Comparison of ENCODE assay signal across 7 cellular contexts in the genomic region with DNA sequence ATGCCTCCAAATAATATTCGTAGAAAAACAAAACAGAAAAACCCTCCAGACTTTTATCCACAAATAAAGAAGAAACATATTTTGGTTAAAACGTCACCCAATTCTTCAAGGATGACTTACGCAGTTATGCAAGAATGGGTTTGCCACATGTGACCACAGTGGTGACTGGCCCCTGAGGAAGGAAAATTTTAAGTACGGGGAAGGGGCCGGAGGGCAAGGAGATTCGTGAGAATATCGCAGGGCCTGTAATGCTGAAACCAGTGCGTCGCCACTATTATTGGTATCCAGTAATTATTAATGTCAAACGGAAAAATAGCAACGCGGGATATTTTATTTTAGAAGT. TPM values are rescaled to one million over a fixed set of nuclear protein-coding genes. Genes with fewer than 3 reads are reported as not detected.
DNase-seq lines count a peak whose midpoint lies in the region; ATAC-seq, FAIRE-seq and TF ChIP-seq lines count a peak whose summit lies in the region.

No MANE protein-coding gene starts in this region.

- H3K4me3 Mint-ChIP-seq in endodermal cell = peak overlapping the region; percentile 88

- TF ChIP-seq CTCF in SK-N-SH (IDR thresholded peaks at IDR 0.05) (no peak), endodermal cell (conservative IDR thresholded peaks at IDR 0.05) (no peak)

- H3K4me1 ChIP-seq in SK-N-SH (ENCODE audit: control insufficient read depth in 1 of 2, insufficient read depth in 2 of 2, low read depth in 1 of 2, low read length in 1 of 2) (peaks cover 14 to 26% of the 10 kb centered on the region in 2 experiments), endodermal cell (ENCODE audit: control insufficient read depth, insufficient read depth, low read length) (peaks cover 4% of the 10 kb centered on the region), muscle layer of duodenum (ENCODE audit: control insufficient read depth in 1 of 2, insufficient read depth in 2 of 2, low read length in 2 of 2) (peaks cover 7 to 15% of the 10 kb centered on the region in 2 donors)

- FAIRE-seq in GM12891 (lab: Jason Lieb, UNC) = peak; percentile 51

- H3K9ac ChIP-seq in SK-N-SH (peak overlapping the region; percentile 80), endodermal cell (ENCODE audit: extremely low read depth, low read length, poor library complexity, severe bottlenecking) (peak overlapping the region; percentile 59)

- H3K4me2 ChIP-seq in SK-N-SH = peak overlapping the region; percentile 89

- peaks cover 9% of the 10 kb centered on the region for H3F3A ChIP-seq in SK-N-SH (replicated peaks; ENCODE audit: insufficient read depth)

- H3K9me3 Mint-ChIP-seq in endodermal cell = peaks cover 7% of the 10 kb centered on the region

- CTCF ChIA-PET in SK-N-SH (lab: Yijun Ruan, JAX) = interaction anchor here (1.1 to 3.3 kb wide), 5 partner anchors 10 to 85 kb away, joined by 3 to 17 read pairs (median 4); no protein-coding TSS in a partner anchor

- H3K4me3 ChIP-seq in SK-N-SH (ENCODE audit: low read depth in 2 of 2, low read length in 1 of 2) (peak overlapping the region; percentile 86 to 91), endodermal cell (ENCODE audit: low read length) (peak overlapping the region; percentile 81), muscle layer of duodenum (ENCODE audit: low read depth in 1 of 2, low read length in 2 of 2) (peak overlapping the region; percentile 71 to 76)

- peaks cover 22% of the 10 kb centered on the region for H3K36me3 Mint-ChIP-seq in endodermal cell (ENCODE audit: low read depth)

- TF ChIP-seq POLR2A in GM12891 (IDR thresholded peaks at IDR 0.05; ENCODE audit: low read depth, low read length) = no peak

- H3K36me3 ChIP-seq in SK-N-SH (replicated peaks in 1 of 2; ENCODE audit: control insufficient read depth in 1 of 2, insufficient read depth in 2 of 2, low read length in 1 of 2) (peaks cover 19 to 24% of the 10 kb centered on the region in 2 experiments), endodermal cell (ENCODE audit: control insufficient read depth, insufficient read depth, low read length) (peaks cover 22% of the 10 kb centered on the region), muscle layer of duodenum (ENCODE audit: control insufficient read depth in 1 of 2, insufficient read depth in 2 of 2, low read length in 2 of 2) (peaks cover 14 to 32% of the 10 kb centered on the region in 2 donors)

- H4K20me1 ChIP-seq in SK-N-SH (ENCODE audit: insufficient read depth) = no peaks in the 10 kb centered on the region

- POLR2A ChIA-PET in SK-N-SH (lab: Yijun Ruan, JAX) = interaction anchor here (0.5 to 0.9 kb wide), 9 partner anchors 10 to 175 kb away, joined by 3 to 5 read pairs (median 4); a partner anchor contains a TSS

- H3K27ac ChIP-seq in SK-N-SH (ENCODE audit: low read depth in 2 of 2, low read length in 1 of 2) = peak overlapping the region; percentile 91 to 93
- H3K27ac ChIP-seq in endodermal cell (ENCODE audit: low read depth, low read length) = no peak overlapping the region
- H3K27ac ChIP-seq in muscle layer of duodenum (ENCODE audit: low read length) = peak overlapping the region; percentile 90

- H3K79me2 ChIP-seq in SK-N-SH (ENCODE audit: insufficient read depth) = peaks cover 13% of the 10 kb centered on the region

- H3K4me1 Mint-ChIP-seq in endodermal cell = peaks cover 13% of the 10 kb centered on the region

- peak overlapping the region; percentile 97 for H2AFZ ChIP-seq in SK-N-SH (ENCODE audit: low read depth)

- no peaks in the 10 kb centered on the region for H3K9me2 ChIP-seq in SK-N-SH

- peaks cover 8% of the 10 kb centered on the region for H3K27me3 Mint-ChIP-seq in endodermal cell (ENCODE audit: insufficient read depth)

- no peak for TF ChIP-seq RAD21 in SK-N-SH (IDR thresholded peaks at IDR 0.05; ENCODE audit: low read length)

- H3K27me3 ChIP-seq in SK-N-SH (ENCODE audit: insufficient read depth) = no peaks in the 10 kb centered on the region
- H3K27me3 ChIP-seq in endodermal cell (ENCODE audit: control insufficient read depth, insufficient read depth, low read length, poor library complexity, severe bottlenecking) = no peaks in the 10 kb centered on the region
- H3K27me3 ChIP-seq in muscle layer of duodenum (ENCODE audit: low read depth, low read length) = no peaks in the 10 kb centered on the region

- 58% methylated on average over 12 of the region's 12 CpGs for WGBS in SK-N-SH (ENCODE audit: low lambda C conversion rate)
- WGBS in endodermal cell (ENCODE audit: insufficient coverage in 1 of 2, insufficient read length in 1 of 2), 2 experiments = 80 to 87% methylated on average over 11 to 12 of the region's 12 CpGs

- H3K9me3 ChIP-seq in SK-N-SH = no peaks in the 10 kb centered on the region
- peaks cover 6% of the 10 kb centered on the region for H3K9me3 ChIP-seq in endodermal cell (ENCODE audit: control insufficient read depth, low read length)
- H3K9me3 ChIP-seq in muscle layer of duodenum (ENCODE audit: control insufficient read depth in 1 of 2, low read length in 2 of 2) = no peaks in the 10 kb centered on the region

- DNase-seq in GM12891 (ENCODE audit: insufficient read length, low spot score) (no peak), SK-N-SH (no peak), endodermal cell (no peak), NCI-H2107 treated with DMSO at 0.1 percent for 48 hours (lab: John Stamatoyannopoulos, UW; ENCODE audit: unreplicated experiment) (no peak), DMS114 treated with DMSO at 0.1 percent for 48 hours (lab: John Stamatoyannopoulos, UW; ENCODE audit: unreplicated experiment) (no peak)

- TF ChIP-seq EP300 in SK-N-SH (IDR thresholded peaks at IDR 0.05; ENCODE audit: borderline replicate concordance in 1 of 2, low read depth in 1 of 2, low read length in 1 of 2) = peak in 1 of 2 experiments; percentile 15; a peak in 2 of 4 replicates

- peak; percentile 5 for ATAC-seq in HG03064 (IDR thresholded peaks at IDR 0.05; ENCODE audit: low read depth, unreplicated experiment)

- H3K27ac Mint-ChIP-seq in endodermal cell = peak overlapping the region; percentile 92

TF ChIP-seq in GM12891, 5 proteins besides CTCF, POLR2A, EP300 and RAD21:
- no peak for TF ChIP-seq POU2F2 (IDR thresholded peaks at IDR 0.05; ENCODE audit: low read depth, low read length)
- TF ChIP-seq PAX5 (IDR thresholded peaks at IDR 0.05; ENCODE audit: insufficient read depth, low read length, severe bottlenecking) = no peak
- no peak for TF ChIP-seq TAF1 (IDR thresholded peaks at IDR 0.05; ENCODE audit: low read depth, low read length)
- TF ChIP-seq POLR2AphosphoS5 (IDR thresholded peaks at IDR 0.05; ENCODE audit: low read depth, low read length) = no peak
- no peak for TF ChIP-seq SPI1 (IDR thresholded peaks at IDR 0.05; ENCODE audit: low read depth, low read length)

TF ChIP-seq in SK-N-SH, 30 proteins besides CTCF, POLR2A, EP300 and RAD21 (continues in another document):
- TF ChIP-seq RFX5 (IDR thresholded peaks at IDR 0.05; ENCODE audit: low read length) (no peak), RCOR1 (IDR thresholded peaks at IDR 0.05; ENCODE audit: low read length) (no peak), TEAD4 (IDR thresholded peaks at IDR 0.05; ENCODE audit: borderline replicate concordance, insufficient read depth) (peak; percentile 42; the same call in 1 of the 2 replicates), MXI1 (IDR thresholded peaks at IDR 0.05; ENCODE audit: low read depth, low read length) (no peak), JUND (IDR thresholded peaks at IDR 0.05) (peak; percentile 72), ELF1 (IDR thresholded peaks at IDR 0.05) (no peak), FOSL2 (IDR thresholded peaks at IDR 0.05; ENCODE audit: borderline replicate concordance, low read depth) (peak; percentile 69), GATA2 (CRISPR knock-in tag; IDR thresholded peaks at IDR 0.05) (no peak), POLR2AphosphoS5 (IDR thresholded peaks at IDR 0.05; ENCODE audit: low read depth, low read length) (no peak), GABPA (IDR thresholded peaks at IDR 0.05; ENCODE audit: low read depth) (no peak), TCF12 (IDR thresholded peaks at IDR 0.05) (peak; percentile 45), CHD2 (IDR thresholded peaks at IDR 0.05; ENCODE audit: low read length, partially characterized antibody) (no peak), NRF1 (IDR thresholded peaks at IDR 0.05; ENCODE audit: low read depth, low read length) (no peak)
- TF ChIP-seq, protein P1, sequence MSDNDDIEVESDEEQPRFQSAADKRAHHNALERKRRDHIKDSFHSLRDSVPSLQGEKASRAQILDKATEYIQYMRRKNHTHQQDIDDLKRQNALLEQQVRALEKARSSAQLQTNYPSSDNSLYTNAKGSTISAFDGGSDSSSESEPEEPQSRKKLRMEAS (IDR thresholded peaks at IDR 0.05; ENCODE audit: low read depth) = 0 out of 2 replicates have a peak, but pooled peaks have one; percentile 51
- TF ChIP-seq, protein P2, sequence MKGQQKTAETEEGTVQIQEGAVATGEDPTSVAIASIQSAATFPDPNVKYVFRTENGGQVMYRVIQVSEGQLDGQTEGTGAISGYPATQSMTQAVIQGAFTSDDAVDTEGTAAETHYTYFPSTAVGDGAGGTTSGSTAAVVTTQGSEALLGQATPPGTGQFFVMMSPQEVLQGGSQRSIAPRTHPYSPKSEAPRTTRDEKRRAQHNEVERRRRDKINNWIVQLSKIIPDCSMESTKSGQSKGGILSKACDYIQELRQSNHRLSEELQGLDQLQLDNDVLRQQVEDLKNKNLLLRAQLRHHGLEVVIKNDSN (IDR thresholded peaks at IDR 0.05; ENCODE audit: borderline replicate concordance, low read depth) = peak; percentile 79

RNA-seq across cellular contexts. Expression of a gene that starts 0.6 kb away (rescaled TPM):
- polyA plus RNA-seq in GM12891 (2012; ENCODE audit: low read depth, missing spikeins) = 101 TPM
- 234 and 235 TPM in 2 replicates for polyA plus RNA-seq in SK-N-SH (2012; rRNA removed)
- 136 and 200 TPM in 2 replicates for polyA plus RNA-seq in SK-N-SH (2012; cell fraction: cytosol; rRNA removed)
- 79.2 and 151 TPM in 2 replicates for polyA plus RNA-seq in SK-N-SH (2012; cell fraction: nucleus; rRNA removed)
- 10 to 100 TPM; 86.5 to 91.0 TPM for total RNA-seq in endodermal cell
- 91.3 TPM for polyA plus RNA-seq in endodermal cell (2013, experiment 1 of 2)
- polyA plus RNA-seq in endodermal cell (2013, experiment 2 of 2) = 73.2 TPM

RNA-seq across cellular contexts. Expression of a gene that starts 36.5 kb away (rescaled TPM):
- 9.0 TPM for polyA plus RNA-seq in GM12891 (2012; ENCODE audit: low read depth, missing spikeins)
- 22.9 and 23.1 TPM in 2 replicates for polyA plus RNA-seq in SK-N-SH (2012; rRNA removed)
- 13.5 and 19.2 TPM in 2 replicates for polyA plus RNA-seq in SK-N-SH (2012; cell fraction: cytosol; rRNA removed)
- 41.3 and 43.6 TPM in 2 replicates for polyA plus RNA-seq in SK-N-SH (2012; cell fraction: nucleus; rRNA removed)
- 10 to 100 TPM; 23.2 to 23.8 TPM for total RNA-seq in endodermal cell
- 9.8 TPM for polyA plus RNA-seq in endodermal cell (2013, experiment 1 of 2)
- polyA plus RNA-seq in endodermal cell (2013, experiment 2 of 2) = 8.4 TPM

RNA-seq across cellular contexts. Expression of a gene that starts 56.4 kb away (rescaled TPM):
- polyA plus RNA-seq in GM12891 (2012; ENCODE audit: low read depth, missing spikeins) = 6.5 TPM
- polyA plus RNA-seq in SK-N-SH (2012; rRNA removed) = 22.8 and 26.8 TPM in 2 replicates
- 18.7 and 27.0 TPM in 2 replicates for polyA plus RNA-seq in SK-N-SH (2012; cell fraction: cytosol; rRNA removed)
- 11.1 and 13.7 TPM in 2 replicates for polyA plus RNA-seq in SK-N-SH (2012; cell fraction: nucleus; rRNA removed)
- total RNA-seq in endodermal cell = 10 to 100 TPM in 1 of 2 donors, 1 to 10 TPM in 1; 10.0 to 10.7 TPM
- polyA plus RNA-seq in endodermal cell (2013, experiment 1 of 2) = 12.6 TPM
- polyA plus RNA-seq in endodermal cell (2013, experiment 2 of 2) = 11.0 TPM
